Comparison of ENCODE assay signal across 37 cellular contexts in the genomic region with DNA sequence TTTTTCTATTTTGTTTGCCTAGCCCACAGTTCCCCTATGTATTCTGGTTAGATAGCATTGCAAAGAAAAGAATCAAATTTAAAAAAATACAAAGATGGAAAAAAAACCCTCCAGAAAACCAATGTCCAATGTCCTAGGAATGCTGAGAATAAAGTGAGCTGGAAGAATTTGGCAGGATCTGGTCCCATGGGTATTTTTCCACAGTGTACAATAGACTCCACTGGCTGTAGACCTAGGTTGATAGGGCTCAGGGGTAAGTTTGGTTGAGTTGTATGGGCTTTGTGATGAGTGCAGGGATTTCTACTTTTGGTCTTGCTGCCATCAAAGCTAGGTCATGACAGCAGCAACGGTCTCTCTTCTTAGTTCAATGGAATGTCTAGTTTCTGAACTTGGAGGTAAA. TPM values are rescaled to one million over a fixed set of nuclear protein-coding genes. Genes with fewer than 3 reads are reported as not detected.
"Had no signal": no experiment of that assay in that cellular context is flagged by ENCODE, and none has a peak within 500 bp of the region (broad histone marks: within the 10 kb centered on the region; RNA-seq: fewer than 3 reads in every experiment).

No MANE protein-coding gene starts in this region.

- H2AFZ ChIP-seq: PC-9 had no signal

- H3K36me3 ChIP-seq: WERI-Rb-1 had no signal

- H3K9me3 Mint-ChIP-seq: activated T-helper 17 cell treated with anti-CD3 and anti-CD28 coated beads, Interleukin-2, amount 50 U/mL, for 72 hours had no signal

- H3K27ac ChIP-seq: PC-9, RWPE1, WERI-Rb-1 had no signal

- H3K4me3 Mint-ChIP-seq: activated CD4-positive, alpha-beta memory T cell treated with anti-CD3 and anti-CD28 coated beads, Interleukin-2, amount 10 ng/mL, durations not matched to agents 7 days and 5 days; activated naive CD4-positive, alpha-beta T cell treated with anti-CD3 and anti-CD28 coated beads, Interleukin-2, amount 50 U/mL, for 24 hours; activated naive CD8-positive, alpha-beta T cell treated with anti-CD3 and anti-CD28 coated beads, Interleukin-2, amount 10 ng/mL, durations not matched to agents 7 days and 5 days; activated T-cell treated with anti-CD3 and anti-CD28 coated beads, Interleukin-2, amount 50 U/mL, for 72 hours; activated T-helper 17 cell treated with anti-CD3 and anti-CD28 coated beads, Interleukin-2, amount 50 U/mL, for 72 hours; brain had no signal

- H3K4me3 ChIP-seq: PC-9 had no signal

- H3K27ac Mint-ChIP-seq: activated CD4-positive, alpha-beta memory T cell treated with anti-CD3 and anti-CD28 coated beads, Interleukin-2, amount 10 ng/mL, durations not matched to agents 7 days and 5 days; activated naive CD4-positive, alpha-beta T cell treated with anti-CD3 and anti-CD28 coated beads, Interleukin-2, amount 50 U/mL, for 24 hours; activated naive CD8-positive, alpha-beta T cell treated with anti-CD3 and anti-CD28 coated beads, Interleukin-2, amount 10 ng/mL, durations not matched to agents 7 days and 5 days; activated T-cell treated with anti-CD3 and anti-CD28 coated beads, Interleukin-2, amount 50 U/mL, for 72 hours; activated T-helper 17 cell treated with anti-CD3 and anti-CD28 coated beads, Interleukin-2, amount 50 U/mL, for 72 hours; brain; IgD-negative memory B cell had no signal

- DNase-seq: activated CD4-positive, alpha-beta memory T cell treated with anti-CD3 and anti-CD28 coated beads, Interleukin-2, amount 10 ng/mL, durations not matched to agents 7 days and 5 days; activated CD4-positive, alpha-beta T cell treated with anti-CD3 and anti-CD28 coated beads for 1 hour; activated CD4-positive, alpha-beta T cell treated with anti-CD3 and anti-CD28 coated beads for 48 hours; activated CD4-positive, CD25-positive, alpha-beta regulatory T cell; activated effector memory CD4-positive, alpha-beta T cell treated with anti-CD3 and anti-CD28 coated beads, Interleukin-2, amount 50 U/mL, for 16 hours; activated naive CD4-positive, alpha-beta T cell; activated naive CD8-positive, alpha-beta T cell treated with anti-CD3 and anti-CD28 coated beads, Interleukin-2, amount 10 ng/mL, durations not matched to agents 7 days and 5 days; activated T-cell treated with anti-CD3 and anti-CD28 coated beads, Interleukin-2, amount 50 U/mL, for 1 hour; activated T-cell treated with anti-CD3 and anti-CD28 coated beads, Interleukin-2, amount 50 U/mL, for 72 hours; amygdala; Karpas-422; KBM-7; NCI-H1105 treated with DMSO at 0.1 percent for 48 hours; NCI-H1436; NCI-H1694; NCI-H1930; NCI-H2081 treated with DMSO at 0.1 percent for 48 hours; NCI-H345; NCI-H524 treated with DMSO at 0.1 percent for 48 hours; NCI-H748 treated with DMSO at 0.1 percent for 48 hours; PC-9; SW 1271; T-helper 1 cell; T-helper 2 cell; T-helper 9 cell; WERI-Rb-1 had no signal

- ATAC-seq: activated T-cell treated with anti-CD3 and anti-CD28 coated beads, Interleukin-2, amount 50 U/mL, for 72 hours; activated T-helper 17 cell treated with anti-CD3 and anti-CD28 coated beads, Interleukin-2, amount 50 U/mL, for 72 hours; Right ventricle myocardium inferior had no signal

- H3K4me1 Mint-ChIP-seq: activated CD4-positive, alpha-beta memory T cell treated with anti-CD3 and anti-CD28 coated beads, Interleukin-2, amount 10 ng/mL, durations not matched to agents 7 days and 5 days; activated naive CD4-positive, alpha-beta T cell treated with anti-CD3 and anti-CD28 coated beads, Interleukin-2, amount 50 U/mL, for 24 hours; activated naive CD8-positive, alpha-beta T cell treated with anti-CD3 and anti-CD28 coated beads, Interleukin-2, amount 10 ng/mL, durations not matched to agents 7 days and 5 days; activated T-helper 17 cell treated with anti-CD3 and anti-CD28 coated beads, Interleukin-2, amount 50 U/mL, for 72 hours; brain; IgD-negative memory B cell had no signal

- H3K4me2 ChIP-seq: PC-9 had no signal

- H3K36me3 Mint-ChIP-seq: activated naive CD8-positive, alpha-beta T cell treated with anti-CD3 and anti-CD28 coated beads, Interleukin-2, amount 10 ng/mL, durations not matched to agents 7 days and 5 days; brain; IgD-negative memory B cell had no signal

RNA-seq across cellular contexts. Expression of a gene that starts 41.5 kb away (rescaled TPM):
- total RNA-seq: activated CD4-positive, alpha-beta memory T cell treated with anti-CD3 and anti-CD28 coated beads, Interleukin-2, amount 10 ng/mL, durations not matched to agents 7 days and 5 days; activated CD8-positive, alpha-beta memory T cell treated with anti-CD3 and anti-CD28 coated beads for 36 hours; activated naive CD8-positive, alpha-beta T cell treated with anti-CD3 and anti-CD28 coated beads, Interleukin-2, amount 10 ng/mL, durations not matched to agents 7 days and 5 days; activated T-cell treated with anti-CD3 and anti-CD28 coated beads, Interleukin-2, amount 50 U/mL, for 72 hours; activated T-helper 17 cell treated with anti-CD3 and anti-CD28 coated beads, Interleukin-2, amount 50 U/mL, for 72 hours; bronchial epithelial cell; MCF 10A; NCI-H460; OCI-LY7; PC-9; Right ventricle myocardium inferior had no signal
- polyA plus RNA-seq: IgD-negative memory B cell had no signal
